ENCODE assay signal across 1 cellular context in the genomic region with DNA sequence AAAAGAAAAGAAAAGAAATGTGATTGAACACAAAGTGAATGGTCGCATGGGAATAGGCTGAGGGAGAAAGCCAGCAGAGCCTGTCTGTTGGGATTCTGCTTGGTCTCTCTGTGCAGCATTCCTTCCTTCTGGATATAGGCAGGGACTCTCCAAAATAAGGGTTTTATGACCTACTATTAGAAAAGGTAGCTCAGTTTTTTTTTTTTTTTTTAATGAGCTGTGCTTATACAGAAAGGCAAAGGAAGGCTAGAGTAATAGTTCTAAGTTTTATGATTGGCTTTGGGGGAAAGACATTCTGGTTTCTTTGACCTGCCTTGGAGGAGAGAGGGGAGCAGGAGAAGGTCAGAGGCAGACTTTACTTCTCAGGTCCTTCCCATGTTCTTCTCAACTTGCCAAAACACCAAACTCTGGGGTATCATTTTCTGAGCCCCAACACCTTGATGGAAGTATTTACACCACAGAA.
TF ChIP-seq lines count a peak whose summit lies in the region.

No MANE protein-coding gene starts in this region.

TF ChIP-seq in GM12878, 131 proteins besides CTCF, POLR2A, EP300 and RAD21:
- TF ChIP-seq ZNF384 (IDR thresholded peaks at IDR 0.05; ENCODE audit: borderline replicate concordance, low read depth, low read length) = peak; percentile 60; the same call in 1 of the 2 replicates
- TF ChIP-seq USF2 (IDR thresholded peaks at IDR 0.05; ENCODE audit: borderline replicate concordance, low read depth, low read length) = no peak
